Comparison of ENCODE assay signal across 1 cellular context in genomic region chr22:45934659-45935341, GRCh38.
A peak's percentile ranks its signal among the peaks of the same experiment; 100 is the strongest.
TF ChIP-seq lines count a peak whose summit lies in the region.

No MANE protein-coding gene starts in this region.

TF ChIP-seq in SK-N-SH, 30 proteins besides CTCF, POLR2A, EP300 and RAD21 (continued from another document):
- TF ChIP-seq REST (IDR thresholded peaks at IDR 0.05; ENCODE audit: low read depth, low read length) (no peak), EZH2phosphoT487 (IDR thresholded peaks at IDR 0.05; ENCODE audit: borderline replicate concordance, low read depth) (no peak), RCOR1 (IDR thresholded peaks at IDR 0.05; ENCODE audit: low read length) (no peak), YY1 (IDR thresholded peaks at IDR 0.05; ENCODE audit: low read depth) (no peak), SMC3 (IDR thresholded peaks at IDR 0.05; ENCODE audit: low read depth, low read length) (no peak), FOSL2 (IDR thresholded peaks at IDR 0.05; ENCODE audit: borderline replicate concordance, low read depth) (peak; percentile 70), FOXM1 (IDR thresholded peaks at IDR 0.05; ENCODE audit: low read depth) (no peak), NFIC (IDR thresholded peaks at IDR 0.05; ENCODE audit: borderline replicate concordance) (peak; percentile 20; the same call in 1 of the 2 replicates), RXRA (IDR thresholded peaks at IDR 0.05; ENCODE audit: borderline replicate concordance, low read depth) (no peak), TEAD4 (IDR thresholded peaks at IDR 0.05; ENCODE audit: borderline replicate concordance, insufficient read depth) (no peak), MAX (IDR thresholded peaks at IDR 0.05; ENCODE audit: low read depth) (no peak), USF1 (IDR thresholded peaks at IDR 0.05; ENCODE audit: borderline replicate concordance, low read depth) (no peak), JUND (IDR thresholded peaks at IDR 0.05) (no peak), NRF1 (IDR thresholded peaks at IDR 0.05; ENCODE audit: low read depth, low read length) (no peak), ELF1 (IDR thresholded peaks at IDR 0.05) (no peak)
